In genomic region chr17:8189711-8190477, GRCh38 we compare ENCODE assay signal across 1 cellular context.
TF ChIP-seq lines count a peak whose summit lies in the region.

BORCS6 (minus strand) TSS chr17:8190180; CDS start chr17:8190140, 40 bp downstream.

TF ChIP-seq in HepG2, 621 proteins besides CTCF, POLR2A, EP300 and RAD21 (continued from another document and continues in another):
- TF ChIP-seq, protein P1, sequence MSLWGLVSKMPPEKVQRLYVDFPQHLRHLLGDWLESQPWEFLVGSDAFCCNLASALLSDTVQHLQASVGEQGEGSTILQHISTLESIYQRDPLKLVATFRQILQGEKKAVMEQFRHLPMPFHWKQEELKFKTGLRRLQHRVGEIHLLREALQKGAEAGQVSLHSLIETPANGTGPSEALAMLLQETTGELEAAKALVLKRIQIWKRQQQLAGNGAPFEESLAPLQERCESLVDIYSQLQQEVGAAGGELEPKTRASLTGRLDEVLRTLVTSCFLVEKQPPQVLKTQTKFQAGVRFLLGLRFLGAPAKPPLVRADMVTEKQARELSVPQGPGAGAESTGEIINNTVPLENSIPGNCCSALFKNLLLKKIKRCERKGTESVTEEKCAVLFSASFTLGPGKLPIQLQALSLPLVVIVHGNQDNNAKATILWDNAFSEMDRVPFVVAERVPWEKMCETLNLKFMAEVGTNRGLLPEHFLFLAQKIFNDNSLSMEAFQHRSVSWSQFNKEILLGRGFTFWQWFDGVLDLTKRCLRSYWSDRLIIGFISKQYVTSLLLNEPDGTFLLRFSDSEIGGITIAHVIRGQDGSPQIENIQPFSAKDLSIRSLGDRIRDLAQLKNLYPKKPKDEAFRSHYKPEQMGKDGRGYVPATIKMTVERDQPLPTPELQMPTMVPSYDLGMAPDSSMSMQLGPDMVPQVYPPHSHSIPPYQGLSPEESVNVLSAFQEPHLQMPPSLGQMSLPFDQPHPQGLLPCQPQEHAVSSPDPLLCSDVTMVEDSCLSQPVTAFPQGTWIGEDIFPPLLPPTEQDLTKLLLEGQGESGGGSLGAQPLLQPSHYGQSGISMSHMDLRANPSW (CRISPR knock-in tag; IDR thresholded peaks at IDR 0.05; ENCODE audit: borderline replicate concordance), result no peak
- TF ChIP-seq AKNA (CRISPR knock-in tag; IDR thresholded peaks at IDR 0.05; ENCODE audit: borderline replicate concordance) (no peak), CHCHD3 (CRISPR knock-in tag; IDR thresholded peaks at IDR 0.05) (no peak), EED (CRISPR knock-in tag; IDR thresholded peaks at IDR 0.05) (no peak), KLF16 (CRISPR knock-in tag; IDR thresholded peaks at IDR 0.05) (peak in 1 of 2 experiments; percentile 42; a peak in 1 of 4 replicates), MXD4 (CRISPR knock-in tag; IDR thresholded peaks at IDR 0.05) (no peak; the same call in 1 of the 2 replicates), BHLHE40 (IDR thresholded peaks at IDR 0.05; ENCODE audit: low read length) (peak; percentile 56; the same call in 1 of the 2 replicates), TARDBP (CRISPR knock-in tag; IDR thresholded peaks at IDR 0.05) (no peak; the same call in 1 of the 2 replicates), RNF2 (conservative IDR thresholded peaks at IDR 0.05; ENCODE audit: low read depth) (no peak), FOXJ3 (CRISPR knock-in tag; IDR thresholded peaks at IDR 0.05; ENCODE audit: borderline replicate concordance) (no peak), TBP (CRISPR knock-in tag; IDR thresholded peaks at IDR 0.05) (no peak), MTF2 (CRISPR knock-in tag; IDR thresholded peaks at IDR 0.05; ENCODE audit: borderline replicate concordance) (no peak), POGK (CRISPR knock-in tag; conservative IDR thresholded peaks at IDR 0.05) (peak; percentile 58), ZFP36L2 (CRISPR knock-in tag; IDR thresholded peaks at IDR 0.05) (no peak), RORA (CRISPR knock-in tag; IDR thresholded peaks at IDR 0.05) (no peak), HMG20B (CRISPR knock-in tag; conservative IDR thresholded peaks at IDR 0.05) (no peak), ZNF530 (CRISPR knock-in tag; IDR thresholded peaks at IDR 0.05; ENCODE audit: low read depth) (no peak), KAT2B (IDR thresholded peaks at IDR 0.05; ENCODE audit: borderline replicate concordance, low read depth, low read length) (no peak), ZNF589 (CRISPR knock-in tag; conservative IDR thresholded peaks at IDR 0.05) (no peak), ZNF770 (CRISPR knock-in tag; IDR thresholded peaks at IDR 0.05) (no peak), HDAC1 (CRISPR knock-in tag; IDR thresholded peaks at IDR 0.05) (peak; percentile 62), ZSCAN21 (CRISPR knock-in tag; IDR thresholded peaks at IDR 0.05; ENCODE audit: borderline replicate concordance) (peak; percentile 61; the same call in 1 of the 2 replicates), ZFP82 (CRISPR knock-in tag; IDR thresholded peaks at IDR 0.05; ENCODE audit: borderline replicate concordance) (no peak), ZNF660 (CRISPR knock-in tag; IDR thresholded peaks at IDR 0.05; ENCODE audit: borderline replicate concordance, low read depth) (no peak), PAWR (CRISPR knock-in tag; IDR thresholded peaks at IDR 0.05; ENCODE audit: borderline replicate concordance) (no peak), MXI1 (IDR thresholded peaks at IDR 0.05; ENCODE audit: borderline replicate concordance, low read depth, low read length) (peak; percentile 89; the same call in 1 of the 3 replicates), YEATS4 (CRISPR knock-in tag; IDR thresholded peaks at IDR 0.05; ENCODE audit: borderline replicate concordance) (0 out of 2 replicates have a peak, but pooled peaks have one; percentile 32), ZNF232 (CRISPR knock-in tag; IDR thresholded peaks at IDR 0.05; ENCODE audit: borderline replicate concordance) (no peak), PHF21A (CRISPR knock-in tag; IDR thresholded peaks at IDR 0.05) (no peak; the same call in 1 of the 2 replicates), TAF15 (IDR thresholded peaks at IDR 0.05; ENCODE audit: low read depth, low read length, poor library complexity, severe bottlenecking) (no peak), ZNF841 (CRISPR knock-in tag; IDR thresholded peaks at IDR 0.05; ENCODE audit: borderline replicate concordance) (no peak), ZNF891 (CRISPR knock-in tag; IDR thresholded peaks at IDR 0.05) (no peak; the same call in 1 of the 2 replicates), THAP11 (CRISPR knock-in tag; IDR thresholded peaks at IDR 0.05) (peak; percentile 64), PRPF4 (IDR thresholded peaks at IDR 0.05; ENCODE audit: low read depth, low read length, poor library complexity, severe bottlenecking) (no peak), IRX3 (CRISPR knock-in tag; IDR thresholded peaks at IDR 0.05; ENCODE audit: borderline replicate concordance, low read depth) (0 out of 2 replicates have a peak, but pooled peaks have one; percentile 52)
- TF ChIP-seq, protein P2, sequence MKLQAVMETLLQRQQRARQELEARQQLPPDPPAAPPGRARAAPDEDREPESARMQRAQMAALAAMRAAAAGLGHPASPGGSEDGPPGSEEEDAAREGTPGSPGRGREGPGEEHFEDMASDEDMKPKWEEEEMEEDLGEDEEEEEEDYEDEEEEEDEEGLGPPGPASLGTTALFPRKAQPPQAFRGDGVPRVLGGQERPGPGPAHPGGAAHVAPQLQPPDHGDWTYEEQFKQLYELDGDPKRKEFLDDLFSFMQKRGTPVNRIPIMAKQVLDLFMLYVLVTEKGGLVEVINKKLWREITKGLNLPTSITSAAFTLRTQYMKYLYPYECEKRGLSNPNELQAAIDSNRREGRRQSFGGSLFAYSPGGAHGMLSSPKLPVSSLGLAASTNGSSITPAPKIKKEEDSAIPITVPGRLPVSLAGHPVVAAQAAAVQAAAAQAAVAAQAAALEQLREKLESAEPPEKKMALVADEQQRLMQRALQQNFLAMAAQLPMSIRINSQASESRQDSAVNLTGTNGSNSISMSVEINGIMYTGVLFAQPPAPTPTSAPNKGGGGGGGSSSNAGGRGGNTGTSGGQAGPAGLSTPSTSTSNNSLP (IDR thresholded peaks at IDR 0.05; ENCODE audit: low read depth, low read length), result no peak
- TF ChIP-seq, protein P3, sequence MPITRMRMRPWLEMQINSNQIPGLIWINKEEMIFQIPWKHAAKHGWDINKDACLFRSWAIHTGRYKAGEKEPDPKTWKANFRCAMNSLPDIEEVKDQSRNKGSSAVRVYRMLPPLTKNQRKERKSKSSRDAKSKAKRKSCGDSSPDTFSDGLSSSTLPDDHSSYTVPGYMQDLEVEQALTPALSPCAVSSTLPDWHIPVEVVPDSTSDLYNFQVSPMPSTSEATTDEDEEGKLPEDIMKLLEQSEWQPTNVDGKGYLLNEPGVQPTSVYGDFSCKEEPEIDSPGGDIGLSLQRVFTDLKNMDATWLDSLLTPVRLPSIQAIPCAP (CRISPR knock-in tag; IDR thresholded peaks at IDR 0.05; ENCODE audit: low read depth), result no peak
- TF ChIP-seq, protein P4, sequence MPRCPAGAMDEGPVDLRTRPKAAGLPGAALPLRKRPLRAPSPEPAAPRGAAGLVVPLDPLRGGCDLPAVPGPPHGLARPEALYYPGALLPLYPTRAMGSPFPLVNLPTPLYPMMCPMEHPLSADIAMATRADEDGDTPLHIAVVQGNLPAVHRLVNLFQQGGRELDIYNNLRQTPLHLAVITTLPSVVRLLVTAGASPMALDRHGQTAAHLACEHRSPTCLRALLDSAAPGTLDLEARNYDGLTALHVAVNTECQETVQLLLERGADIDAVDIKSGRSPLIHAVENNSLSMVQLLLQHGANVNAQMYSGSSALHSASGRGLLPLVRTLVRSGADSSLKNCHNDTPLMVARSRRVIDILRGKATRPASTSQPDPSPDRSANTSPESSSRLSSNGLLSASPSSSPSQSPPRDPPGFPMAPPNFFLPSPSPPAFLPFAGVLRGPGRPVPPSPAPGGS (CRISPR knock-in tag; IDR thresholded peaks at IDR 0.05), result peak; percentile 34; the same call in 1 of the 2 replicates
- TF ChIP-seq, protein P5, sequence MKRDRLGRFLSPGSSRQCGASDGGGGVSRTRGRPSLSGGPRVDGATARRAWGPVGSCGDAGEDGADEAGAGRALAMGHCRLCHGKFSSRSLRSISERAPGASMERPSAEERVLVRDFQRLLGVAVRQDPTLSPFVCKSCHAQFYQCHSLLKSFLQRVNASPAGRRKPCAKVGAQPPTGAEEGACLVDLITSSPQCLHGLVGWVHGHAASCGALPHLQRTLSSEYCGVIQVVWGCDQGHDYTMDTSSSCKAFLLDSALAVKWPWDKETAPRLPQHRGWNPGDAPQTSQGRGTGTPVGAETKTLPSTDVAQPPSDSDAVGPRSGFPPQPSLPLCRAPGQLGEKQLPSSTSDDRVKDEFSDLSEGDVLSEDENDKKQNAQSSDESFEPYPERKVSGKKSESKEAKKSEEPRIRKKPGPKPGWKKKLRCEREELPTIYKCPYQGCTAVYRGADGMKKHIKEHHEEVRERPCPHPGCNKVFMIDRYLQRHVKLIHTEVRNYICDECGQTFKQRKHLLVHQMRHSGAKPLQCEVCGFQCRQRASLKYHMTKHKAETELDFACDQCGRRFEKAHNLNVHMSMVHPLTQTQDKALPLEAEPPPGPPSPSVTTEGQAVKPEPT (CRISPR knock-in tag; IDR thresholded peaks at IDR 0.05; ENCODE audit: low read depth), result peak; percentile 62; the same call in 1 of the 2 replicates
- TF ChIP-seq, protein P6, sequence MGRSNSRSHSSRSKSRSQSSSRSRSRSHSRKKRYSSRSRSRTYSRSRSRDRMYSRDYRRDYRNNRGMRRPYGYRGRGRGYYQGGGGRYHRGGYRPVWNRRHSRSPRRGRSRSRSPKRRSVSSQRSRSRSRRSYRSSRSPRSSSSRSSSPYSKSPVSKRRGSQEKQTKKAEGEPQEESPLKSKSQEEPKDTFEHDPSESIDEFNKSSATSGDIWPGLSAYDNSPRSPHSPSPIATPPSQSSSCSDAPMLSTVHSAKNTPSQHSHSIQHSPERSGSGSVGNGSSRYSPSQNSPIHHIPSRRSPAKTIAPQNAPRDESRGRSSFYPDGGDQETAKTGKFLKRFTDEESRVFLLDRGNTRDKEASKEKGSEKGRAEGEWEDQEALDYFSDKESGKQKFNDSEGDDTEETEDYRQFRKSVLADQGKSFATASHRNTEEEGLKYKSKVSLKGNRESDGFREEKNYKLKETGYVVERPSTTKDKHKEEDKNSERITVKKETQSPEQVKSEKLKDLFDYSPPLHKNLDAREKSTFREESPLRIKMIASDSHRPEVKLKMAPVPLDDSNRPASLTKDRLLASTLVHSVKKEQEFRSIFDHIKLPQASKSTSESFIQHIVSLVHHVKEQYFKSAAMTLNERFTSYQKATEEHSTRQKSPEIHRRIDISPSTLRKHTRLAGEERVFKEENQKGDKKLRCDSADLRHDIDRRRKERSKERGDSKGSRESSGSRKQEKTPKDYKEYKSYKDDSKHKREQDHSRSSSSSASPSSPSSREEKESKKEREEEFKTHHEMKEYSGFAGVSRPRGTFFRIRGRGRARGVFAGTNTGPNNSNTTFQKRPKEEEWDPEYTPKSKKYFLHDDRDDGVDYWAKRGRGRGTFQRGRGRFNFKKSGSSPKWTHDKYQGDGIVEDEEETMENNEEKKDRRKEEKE (IDR thresholded peaks at IDR 0.05), result no peak
